Comparison of ENCODE assay signal across 30 cellular contexts in the genomic region with DNA sequence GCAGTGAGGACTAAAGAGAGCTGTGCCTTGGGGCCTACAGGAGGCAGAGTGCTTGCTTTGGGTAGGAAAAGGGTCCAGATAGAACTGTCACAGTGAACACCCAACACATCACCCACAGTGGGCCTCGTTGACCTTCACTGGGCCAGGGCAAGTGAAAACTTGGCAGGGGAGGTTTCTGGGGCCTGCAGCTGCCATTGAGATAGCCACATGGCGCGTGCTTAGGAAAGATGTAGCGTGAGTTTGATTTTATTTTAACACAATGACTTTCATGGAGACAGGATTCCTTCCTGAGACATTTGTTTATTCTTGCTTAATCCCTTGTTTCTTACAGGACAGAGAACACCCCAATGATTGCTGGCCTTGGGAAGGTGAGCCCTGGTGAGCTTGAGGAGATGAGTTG. TPM values are rescaled to one million over a fixed set of nuclear protein-coding genes. Genes with fewer than 3 reads are reported as not detected.
"Had no signal": no experiment of that assay in that cellular context is flagged by ENCODE, and none has a peak within 500 bp of the region (broad histone marks: within the 10 kb centered on the region; RNA-seq: fewer than 3 reads in every experiment).

No MANE protein-coding gene starts in this region.

- H3K27me3 ChIP-seq: adrenal gland, ascending aorta, brain microvascular endothelial cell, colonic mucosa, dorsolateral prefrontal cortex, gastroesophageal sphincter, heart left ventricle, neural progenitor cell, spleen, upper lobe of left lung had no signal

- DNase-seq: activated CD4-positive, alpha-beta T cell treated with anti-CD3 and anti-CD28 coated beads, Interleukin-2, amount 10 ng/mL, durations not matched to agents 24 days and 14 days; activated gamma-delta T cell treated with Interleukin-2 at 50 U/mL for 16 hours; activated T-cell treated with anti-CD3 and anti-CD28 coated beads for 4 hours; brain microvascular endothelial cell; colonic mucosa; effector memory CD8-positive, alpha-beta T cell; heart left ventricle; islet precursor cell; left colon; mesenchymal stem cell; mucosa of descending colon; naive B cell; spleen; stimulated activated CD4-positive, alpha-beta T cell treated with anti-CD3 and anti-CD28 coated beads, Interleukin-4, amount 100 ng/mL, for 1 hour; stimulated activated naive CD4-positive, alpha-beta T cell; T-cell; upper lobe of left lung had no signal

- H3K9ac ChIP-seq: neural progenitor cell had no signal

- H3K4me3 ChIP-seq: adrenal gland, ascending aorta, colonic mucosa, dorsolateral prefrontal cortex, gastroesophageal sphincter, heart left ventricle, mucosa of descending colon, neural progenitor cell, prostate gland, spleen, thoracic aorta, upper lobe of left lung had no signal

- H3K9me3 Mint-ChIP-seq: activated CD4-positive, alpha-beta T cell treated with anti-CD3 and anti-CD28 coated beads, Interleukin-2, amount 10 ng/mL, durations not matched to agents 24 days and 14 days; activated naive CD4-positive, alpha-beta T cell treated with anti-CD3 and anti-CD28 coated beads, Interleukin-2, amount 50 U/mL, for 24 hours; central memory CD8-positive, alpha-beta T cell; effector memory CD8-positive, alpha-beta T cell; naive B cell; neural progenitor cell; T-cell; T-helper 2 cell treated with Interferon-gamma antibody and Interleukin-4, amounts not matched to agents 5 μg/mL and 100 μg/mL, for 36 hours had no signal

- H3K4me3 Mint-ChIP-seq: activated CD4-positive, alpha-beta T cell treated with anti-CD3 and anti-CD28 coated beads, Interleukin-2, amount 10 ng/mL, durations not matched to agents 24 days and 14 days; activated naive CD4-positive, alpha-beta T cell treated with anti-CD3 and anti-CD28 coated beads, Interleukin-2, amount 50 U/mL, for 24 hours; central memory CD8-positive, alpha-beta T cell; effector memory CD8-positive, alpha-beta T cell; naive B cell; neural progenitor cell; T-cell; T-helper 2 cell treated with Interferon-gamma antibody and Interleukin-4, amounts not matched to agents 5 μg/mL and 100 μg/mL, for 36 hours had no signal

- H3K27me3 Mint-ChIP-seq: activated CD4-positive, alpha-beta T cell treated with anti-CD3 and anti-CD28 coated beads, Interleukin-2, amount 10 ng/mL, durations not matched to agents 24 days and 14 days; activated naive CD4-positive, alpha-beta T cell treated with anti-CD3 and anti-CD28 coated beads, Interleukin-2, amount 50 U/mL, for 24 hours; central memory CD8-positive, alpha-beta T cell; effector memory CD8-positive, alpha-beta T cell; naive B cell; T-cell had no signal

- H2AFZ ChIP-seq: neural progenitor cell had no signal

- H3K27ac Mint-ChIP-seq: activated CD4-positive, alpha-beta T cell treated with anti-CD3 and anti-CD28 coated beads, Interleukin-2, amount 10 ng/mL, durations not matched to agents 24 days and 14 days; activated naive CD4-positive, alpha-beta T cell treated with anti-CD3 and anti-CD28 coated beads, Interleukin-2, amount 50 U/mL, for 24 hours; effector memory CD8-positive, alpha-beta T cell; naive B cell; neural progenitor cell; T-cell; T-helper 2 cell treated with Interferon-gamma antibody and Interleukin-4, amounts not matched to agents 5 μg/mL and 100 μg/mL, for 36 hours had no signal

- H3K4me1 Mint-ChIP-seq: activated naive CD4-positive, alpha-beta T cell treated with anti-CD3 and anti-CD28 coated beads, Interleukin-2, amount 50 U/mL, for 24 hours; neural progenitor cell had no signal

- H3K4me2 ChIP-seq: neural progenitor cell had no signal

- H3K9me3 ChIP-seq: adrenal gland, ascending aorta, colonic mucosa, gastroesophageal sphincter, heart left ventricle, mucosa of descending colon, prostate gland, spleen, thoracic aorta, upper lobe of left lung had no signal

- H3K4me1 ChIP-seq: adrenal gland, ascending aorta, colonic mucosa, gastroesophageal sphincter, neural progenitor cell, prostate gland, upper lobe of left lung had no signal

- H3K36me3 ChIP-seq: adrenal gland, ascending aorta, brain microvascular endothelial cell, colonic mucosa, neural progenitor cell, prostate gland, thoracic aorta, upper lobe of left lung had no signal

- H3K27ac ChIP-seq: adrenal gland, ascending aorta, brain microvascular endothelial cell, colonic mucosa, dorsolateral prefrontal cortex, gastroesophageal sphincter, heart left ventricle, neural progenitor cell, prostate gland, spleen, thoracic aorta, upper lobe of left lung, VCaP had no signal

- ATAC-seq: activated CD4-positive, CD25-positive, alpha-beta regulatory T cell treated with anti-CD3 and anti-CD28 coated beads, Interleukin-2, amount 50 U/mL, for 24 hours; effector memory CD8-positive, alpha-beta T cell; gastroesophageal sphincter; heart left ventricle; left colon; mucosa of descending colon; T-cell had no signal

RNA-seq across cellular contexts. Expression of a gene that starts 9.3 kb away (rescaled TPM):
- total RNA-seq: ascending aorta had no signal

RNA-seq across cellular contexts. Expression of a gene that starts 47.6 kb away (rescaled TPM):
- total RNA-seq: activated CD4-positive, alpha-beta T cell treated with anti-CD3 and anti-CD28 coated beads, Interleukin-2, amount 10 ng/mL, durations not matched to agents 24 days and 14 days; activated CD8-positive, alpha-beta memory T cell treated with anti-CD3 and anti-CD28 coated beads for 36 hours; T-cell had no signal
